In the genomic region with DNA sequence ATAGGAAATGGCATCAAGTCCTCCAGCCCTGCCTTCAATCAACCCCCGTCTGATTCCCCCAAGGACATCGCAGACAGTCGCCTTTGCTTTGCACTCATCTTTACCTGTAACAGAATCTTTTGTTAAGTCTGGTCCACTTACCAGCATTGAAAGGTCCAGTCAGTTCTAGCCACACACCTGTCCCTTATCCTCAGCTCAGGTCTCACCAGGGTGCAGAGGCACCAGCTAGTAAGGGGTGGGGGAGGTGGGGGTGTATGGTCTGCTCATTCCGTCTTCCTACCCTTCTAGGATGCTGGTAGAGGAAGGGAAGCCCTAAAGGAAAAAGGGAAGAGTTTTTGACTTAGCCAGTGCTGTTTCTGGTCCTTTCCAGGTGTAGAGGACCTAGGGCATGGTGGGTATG, we compare ENCODE assay signal across 23 cellular contexts.
"Had no signal": no experiment of that assay in that cellular context is flagged by ENCODE, and none has a peak within 500 bp of the region (broad histone marks: within the 10 kb centered on the region; RNA-seq: fewer than 3 reads in every experiment).

No MANE protein-coding gene starts in this region.

- H3K36me3 ChIP-seq: brain microvascular endothelial cell, gastrocnemius medialis had no signal

- H3K27ac ChIP-seq: brain microvascular endothelial cell, foreskin keratinocyte, gastrocnemius medialis had no signal

- H3K9me3 ChIP-seq: gastrocnemius medialis had no signal

- H3K4me1 ChIP-seq: foreskin keratinocyte, gastrocnemius medialis had no signal

- H3K9me3 Mint-ChIP-seq: activated CD4-positive, alpha-beta T cell treated with anti-CD3 and anti-CD28 coated beads, Interleukin-2, amount 10 ng/mL, durations not matched to agents 7 days and 5 days; central memory CD8-positive, alpha-beta T cell had no signal

- H3K4me3 Mint-ChIP-seq: activated CD4-positive, alpha-beta memory T cell treated with anti-CD3 and anti-CD28 coated beads, Interleukin-2, amount 10 ng/mL, durations not matched to agents 7 days and 5 days; activated CD4-positive, alpha-beta T cell treated with anti-CD3 and anti-CD28 coated beads, Interleukin-2, amount 10 ng/mL, durations not matched to agents 7 days and 5 days; activated naive CD8-positive, alpha-beta T cell; activated T-cell treated with anti-CD3 and anti-CD28 coated beads, Interleukin-2, amount 50 U/mL, for 4 hours; activated T-helper 17 cell treated with anti-CD3 and anti-CD28 coated beads, Interleukin-2, amount 50 U/mL, for 72 hours; central memory CD8-positive, alpha-beta T cell had no signal

- H3K27ac Mint-ChIP-seq: activated CD4-positive, alpha-beta memory T cell treated with anti-CD3 and anti-CD28 coated beads, Interleukin-2, amount 10 ng/mL, durations not matched to agents 7 days and 5 days; activated CD4-positive, alpha-beta T cell treated with anti-CD3 and anti-CD28 coated beads, Interleukin-2, amount 10 ng/mL, durations not matched to agents 7 days and 5 days; activated naive CD8-positive, alpha-beta T cell; activated T-helper 17 cell treated with anti-CD3 and anti-CD28 coated beads, Interleukin-2, amount 50 U/mL, for 72 hours had no signal

- H3K27me3 ChIP-seq: brain microvascular endothelial cell had no signal

- H3K4me3 ChIP-seq: gastrocnemius medialis had no signal

- ATAC-seq: activated T-cell treated with anti-CD3 and anti-CD28 coated beads, Interleukin-2, amount 50 U/mL, for 4 hours; activated T-helper 17 cell treated with anti-CD3 and anti-CD28 coated beads, Interleukin-2, amount 50 U/mL, for 72 hours; esophagus mucosa; foreskin keratinocyte; gastrocnemius medialis had no signal

- H3K4me1 Mint-ChIP-seq: activated CD4-positive, alpha-beta memory T cell treated with anti-CD3 and anti-CD28 coated beads, Interleukin-2, amount 10 ng/mL, durations not matched to agents 7 days and 5 days; activated CD4-positive, alpha-beta T cell treated with anti-CD3 and anti-CD28 coated beads, Interleukin-2, amount 10 ng/mL, durations not matched to agents 7 days and 5 days; activated T-helper 17 cell treated with anti-CD3 and anti-CD28 coated beads, Interleukin-2, amount 50 U/mL, for 72 hours; central memory CD8-positive, alpha-beta T cell had no signal

- DNase-seq: activated CD4-positive, alpha-beta memory T cell treated with anti-CD3 and anti-CD28 coated beads, Interleukin-2, amount 10 ng/mL, durations not matched to agents 7 days and 5 days; activated CD4-positive, alpha-beta T cell treated with anti-CD3 and anti-CD28 coated beads for 1 hour; activated CD4-positive, alpha-beta T cell treated with anti-CD3 and anti-CD28 coated beads for 4 hours; activated CD4-positive, alpha-beta T cell treated with anti-CD3 and anti-CD28 coated beads, Interleukin-2, amount 10 ng/mL, durations not matched to agents 7 days and 5 days; activated CD4-positive, alpha-beta T cell treated with anti-CD3 and anti-CD28 coated beads, Interleukin-2, amount 50 U/mL, for 4 hours; activated CD4-positive, CD25-positive, alpha-beta regulatory T cell; activated effector memory CD4-positive, alpha-beta T cell treated with Interleukin-2 at 50 U/mL for 16 hours; activated gamma-delta T cell treated with Interleukin-2 at 50 U/mL for 16 hours; activated naive CD4-positive, alpha-beta T cell treated with anti-CD3 and anti-CD28 coated beads, Interleukin-2, amount 50 U/mL, for 16 hours; activated naive CD4-positive, alpha-beta T cell treated with Interleukin-2 at 50 U/mL for 16 hours; activated T-cell treated with anti-CD3 and anti-CD28 coated beads, Interleukin-2, amount 50 U/mL, for 4 hours; amniotic stem cell; anterior cingulate cortex; brain microvascular endothelial cell; effector CD8-positive, alpha-beta T cell; foreskin keratinocyte; gastrocnemius medialis; glutamatergic neuron; T-helper 2 cell had no signal
